In genomic region chr22:41197808-41198585, GRCh38 we compare ENCODE assay signal across 8 cellular contexts.
A peak's percentile ranks its signal among the peaks of the same experiment; 100 is the strongest.
DNase-seq lines count a peak whose midpoint lies in the region; TF ChIP-seq lines count a peak whose summit lies in the region.

No MANE protein-coding gene starts in this region.

- H3K4me3 ChIP-seq in GM06990 (replicated peaks; ENCODE audit: low read depth, low read length) = peak overlapping the region; percentile 85
- H3K4me3 ChIP-seq in adipocyte (ENCODE audit: low read length) = peak overlapping the region; percentile 89

- H3K4me1 ChIP-seq in adipocyte (ENCODE audit: control insufficient read depth, insufficient read depth, low read length) = peaks cover 7% of the 10 kb centered on the region

- H3K9me3 ChIP-seq in adipocyte (ENCODE audit: control insufficient read depth, low read length) = no peaks in the 10 kb centered on the region

- no peaks in the 10 kb centered on the region for H3K36me3 ChIP-seq in GM06990 (ENCODE audit: control insufficient read depth, insufficient read depth, low read length)
- no peaks in the 10 kb centered on the region for H3K36me3 ChIP-seq in adipocyte (ENCODE audit: control insufficient read depth, insufficient read depth, low read length, severe bottlenecking)

- TF ChIP-seq CTCF in GM06990 (IDR thresholded peaks at IDR 0.05; ENCODE audit: insufficient read depth, low read length, poor library complexity, severe bottlenecking) = peak; percentile 8

- H3K9ac ChIP-seq in adipocyte (ENCODE audit: low read length) = peak overlapping the region; percentile 54

- no peak for DNase-seq in GM06990 (ENCODE audit: extremely low read depth, insufficient read length)
- peak; percentile 22 for DNase-seq in HK-2 (ENCODE audit: unreplicated experiment)
- peak; percentile 25 for DNase-seq in SHP77 treated with DMSO at 0.1 percent for 48 hours (lab: John Stamatoyannopoulos, UW)
- DNase-seq in adipocyte (ENCODE audit: low read depth) = peak; percentile 49
- DNase-seq in iPS-NIHi7 (ENCODE audit: extremely low spot score) = peak; percentile 43
- peak; percentile 61 for DNase-seq in stimulated activated CD4-positive, alpha-beta T cell treated with anti-CD3 and anti-CD28 coated beads, Interleukin-1b, Interleukin-23, amount 100 ng/mL, for 48 hours
- DNase-seq in pons (ENCODE audit: low spot score) = no peak
- no peak for DNase-seq in epidermal melanocyte (ENCODE audit: insufficient read length, low spot score)

- H3K27me3 ChIP-seq in GM06990 (replicated peaks; ENCODE audit: control insufficient read depth, insufficient read depth, low read length) = no peaks in the 10 kb centered on the region
- H3K27me3 ChIP-seq in adipocyte (replicated peaks; ENCODE audit: control insufficient read depth, insufficient read depth, low read length) = peaks cover 9% of the 10 kb centered on the region

Comparison
In these comparisons a context has a peak if more than half of its experiments do, and no peak if none do; other contexts are left out.
1. DNase-seq: peak in HK-2 (single experiment), SHP77 treated with DMSO at 0.1 percent for 48 hours (single experiment), adipocyte (single experiment), iPS-NIHi7 (single experiment) and stimulated activated CD4-positive, alpha-beta T cell treated with anti-CD3 and anti-CD28 coated beads, Interleukin-1b, Interleukin-23, amount 100 ng/mL, for 48 hours (single experiment); none in GM06990 (single experiment), pons (single experiment) and epidermal melanocyte (single experiment).